Comparison of ENCODE assay signal across 9 cellular contexts in the genomic region with DNA sequence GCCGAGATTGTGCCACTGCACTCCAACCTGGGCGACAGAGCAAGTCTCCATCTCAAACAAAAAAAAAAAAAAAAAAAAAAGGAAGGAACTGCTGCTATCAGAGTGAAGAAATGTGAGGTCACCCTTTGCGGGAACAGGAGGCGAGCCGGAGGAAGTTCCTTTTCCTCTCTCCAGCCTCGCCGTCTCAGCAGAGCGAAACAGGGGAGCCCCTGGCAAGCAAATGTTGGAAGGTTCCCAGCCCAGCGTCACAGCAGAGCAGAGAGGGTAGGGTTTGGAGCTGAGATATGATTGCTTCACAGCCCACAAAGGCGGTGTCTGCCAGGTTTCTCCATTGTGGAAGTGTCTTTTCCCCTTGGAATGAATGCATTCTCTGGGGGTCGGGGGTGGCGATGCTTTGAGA. TPM values are rescaled to one million over a fixed set of nuclear protein-coding genes. Genes with fewer than 3 reads are reported as not detected.
DNase-seq lines count a peak whose midpoint lies in the region; ATAC-seq and TF ChIP-seq lines count a peak whose summit lies in the region.
"Had no signal": no experiment of that assay in that cellular context is flagged by ENCODE, and none has a peak within 500 bp of the region (broad histone marks: within the 10 kb centered on the region; RNA-seq: fewer than 3 reads in every experiment).

No MANE protein-coding gene starts in this region.

- H3K27me3 ChIP-seq in mononuclear cell (ENCODE audit: insufficient read depth, low read length) (no peaks in the 10 kb centered on the region), upper lobe of right lung (no peaks in the 10 kb centered on the region)

- no peaks in the 10 kb centered on the region for H3K9me3 ChIP-seq in mononuclear cell (ENCODE audit: low read depth, low read length)
- no peaks in the 10 kb centered on the region for H3K9me3 ChIP-seq in upper lobe of right lung

- ATAC-seq in upper lobe of right lung (peak; percentile 94), HG03432 (IDR thresholded peaks at IDR 0.05; ENCODE audit: unreplicated experiment) (no peak), HG03097 (IDR thresholded peaks at IDR 0.05; ENCODE audit: low FRiP score, unreplicated experiment) (no peak)

- peaks cover 22% of the 10 kb centered on the region for H3K4me1 ChIP-seq in mononuclear cell (ENCODE audit: insufficient read depth, low read length)
- peaks cover 6% of the 10 kb centered on the region for H3K4me1 ChIP-seq in upper lobe of right lung

- no peak overlapping the region for H3K27ac ChIP-seq in upper lobe of right lung

- no peaks in the 10 kb centered on the region for H3K36me3 ChIP-seq in upper lobe of right lung

- no peak overlapping the region for H3K4me3 ChIP-seq in fibroblast of pulmonary artery (replicated peaks; ENCODE audit: low read depth, low read length)
- H3K4me3 ChIP-seq in mononuclear cell (ENCODE audit: low read length) = peak overlapping the region; percentile 14
- H3K4me3 ChIP-seq in upper lobe of right lung = no peak overlapping the region

- no peak for TF ChIP-seq CTCF in fibroblast of pulmonary artery (IDR thresholded peaks at IDR 0.05; ENCODE audit: low read length, missing control alignments)
- TF ChIP-seq CTCF in upper lobe of right lung (IDR thresholded peaks at IDR 0.05) = no peak

- DNase-seq in SIG-M5 (lab: John Stamatoyannopoulos, UW) = peak; percentile 90
- peak; percentile 95 for DNase-seq in fibroblast of pulmonary artery (ENCODE audit: low read depth)
- peak; percentile 80 for DNase-seq in upper lobe of right lung
- no peak for DNase-seq in NCI-H774 (lab: John Stamatoyannopoulos, UW)
- DNase-seq: activated naive CD8-positive, alpha-beta T cell treated with anti-CD3 and anti-CD28 coated beads, Interleukin-2, amount 10 ng/mL, durations not matched to agents 7 days and 5 days; T-helper 1 cell had no signal

- intact Hi-C loops in upper lobe of right lung (cut with DNase I) = no loop called here

RNA-seq across cellular contexts. Expression of a gene that starts 28.5 kb away (rescaled TPM):
- 77.2 TPM for total RNA-seq in mononuclear cell
- 59.4 TPM for total RNA-seq in upper lobe of right lung

RNA-seq across cellular contexts. Expression of a gene that starts 46.6 kb away (rescaled TPM):
- total RNA-seq in mononuclear cell (not detected), upper lobe of right lung (not detected)
- total RNA-seq: activated naive CD8-positive, alpha-beta T cell treated with anti-CD3 and anti-CD28 coated beads, Interleukin-2, amount 10 ng/mL, durations not matched to agents 7 days and 5 days had no signal
